ENCODE assay signal across 20 cellular contexts in the genomic region with DNA sequence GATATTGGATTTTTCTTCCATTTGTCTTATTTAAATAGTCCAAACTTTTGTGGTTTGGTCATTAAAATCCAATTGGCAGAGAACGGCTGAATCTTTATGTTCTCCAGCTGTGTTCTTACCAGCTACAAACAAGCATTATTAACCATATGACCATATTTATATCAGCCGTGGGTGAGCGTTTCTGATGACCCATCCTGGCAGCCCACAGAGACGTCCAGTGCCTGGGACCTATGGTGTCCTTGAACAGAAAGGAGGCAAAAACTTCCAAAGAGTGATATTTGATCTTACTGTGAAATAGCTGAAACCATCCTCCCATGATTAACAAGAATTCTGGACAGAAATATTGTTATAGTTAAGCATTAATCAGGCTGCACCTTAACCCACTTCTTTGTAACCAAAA.
DNase-seq lines count a peak whose midpoint lies in the region; ATAC-seq and TF ChIP-seq lines count a peak whose summit lies in the region.
"Had no signal": no experiment of that assay in that cellular context is flagged by ENCODE, and none has a peak within 500 bp of the region (broad histone marks: within the 10 kb centered on the region; RNA-seq: fewer than 3 reads in every experiment).

No MANE protein-coding gene starts in this region.

- no peak overlapping the region for H3K4me3 Mint-ChIP-seq in GM23338
- H3K4me3 Mint-ChIP-seq: B cell; CD8-positive, alpha-beta T cell; HFFc6 had no signal

- peak overlapping the region; percentile 20; the same call in 1 of the 2 replicates for H3K27ac Mint-ChIP-seq in GM23338
- H3K27ac Mint-ChIP-seq: B cell; CD8-positive, alpha-beta T cell; HFFc6 had no signal

- no peaks in the 10 kb centered on the region for H3K9me3 ChIP-seq in left lung
- H3K9me3 ChIP-seq: BLaER1 treated with 17β-estradiol and CSF1 and Interleukin-3, amounts not matched to agents 10 nM and 100 nM had no signal

- no peaks in the 10 kb centered on the region for H4K20me1 ChIP-seq in GM23338 (replicated peaks; ENCODE audit: insufficient read depth)
- H4K20me1 ChIP-seq: BLaER1 treated with 17β-estradiol and CSF1 and Interleukin-3, amounts not matched to agents 10 nM and 100 nM had no signal

- no peaks in the 10 kb centered on the region for H3K79me2 ChIP-seq in GM23338 (replicated peaks; ENCODE audit: insufficient read depth)

- H3K4me1 ChIP-seq in GM23338 (ENCODE audit: insufficient read depth) (0 out of 2 replicates have a peak, but pooled peaks cover 7% of the 10 kb centered on the region), left lung (no peaks in the 10 kb centered on the region)
- H3K4me1 ChIP-seq: BLaER1 treated with 17β-estradiol and CSF1 and Interleukin-3, amounts not matched to agents 10 nM and 100 nM had no signal

- in situ Hi-C loops in astrocyte of the cerebellum (cut with HindIII; ENCODE audit: low sequenced_read_pairs) = no loop called here

- H3K4me1 Mint-ChIP-seq in GM23338 = peaks cover 15% of the 10 kb centered on the region
- H3K4me1 Mint-ChIP-seq: B cell had no signal

- H3K9me2 ChIP-seq in GM23338 (ENCODE audit: insufficient read depth) = peaks cover 3% of the 10 kb centered on the region; the same call in 1 of the 2 replicates

- H3K27me3 ChIP-seq in GM23338 (ENCODE audit: insufficient read depth) = no peaks in the 10 kb centered on the region
- H3K27me3 ChIP-seq in left lung = no peaks in the 10 kb centered on the region
- H3K27me3 ChIP-seq: BLaER1 treated with 17β-estradiol and CSF1 and Interleukin-3, amounts not matched to agents 10 nM and 100 nM had no signal

- no peaks in the 10 kb centered on the region for H3F3A ChIP-seq in GM23338 (replicated peaks; ENCODE audit: low read depth)

- H3K4me2 ChIP-seq in GM23338 = no peak overlapping the region
- H3K4me2 ChIP-seq: BLaER1 treated with 17β-estradiol and CSF1 and Interleukin-3, amounts not matched to agents 10 nM and 100 nM had no signal

- H2AFZ ChIP-seq in GM23338 = no peak overlapping the region

- TF ChIP-seq CTCF in GM23338 (conservative IDR thresholded peaks at IDR 0.05; ENCODE audit: low read depth in 2 of 2) (no peak), astrocyte of the cerebellum (IDR thresholded peaks at IDR 0.05; ENCODE audit: low read depth, low read length, missing control alignments) (no peak), fibroblast of mammary gland (conservative IDR thresholded peaks at IDR 0.05; ENCODE audit: control insufficient read depth, insufficient read depth, low read depth, low read length) (no peak), left lung (IDR thresholded peaks at IDR 0.05) (no peak)

- H3K4me3 ChIP-seq in GM23338 = no peak overlapping the region
- no peak overlapping the region for H3K4me3 ChIP-seq in astrocyte of the cerebellum (ENCODE audit: low read depth, low read length)
- H3K4me3 ChIP-seq in fibroblast of mammary gland (ENCODE audit: control insufficient read depth, low read depth, low read length) = no peak overlapping the region
- H3K4me3 ChIP-seq in left lung = no peak overlapping the region
- H3K4me3 ChIP-seq: BLaER1 treated with 17β-estradiol and CSF1 and Interleukin-3, amounts not matched to agents 10 nM and 100 nM had no signal

- H3K36me3 Mint-ChIP-seq in GM23338 (ENCODE audit: low read depth) = no peaks in the 10 kb centered on the region
- H3K36me3 Mint-ChIP-seq: CD8-positive, alpha-beta T cell had no signal

- intact Hi-C loops in left lung (cut with DNase I) = no loop called here

- DNase-seq in GM23338 (ENCODE audit: low spot score) (no peak), astrocyte of the cerebellum (ENCODE audit: low read depth) (peak; percentile 20), fibroblast of mammary gland (ENCODE audit: low read depth) (peak; percentile 7), EL (no peak), HT-29 (ENCODE audit: low spot score) (no peak), left lung (no peak)
- DNase-seq: 8988T; CD8-positive, alpha-beta T cell; DMS 273 treated with DMSO at 0.1 percent for 48 hours; DMS53; DND-41; GOT3; H7; HFFc6 had no signal

- H3K27ac ChIP-seq in GM23338 (ENCODE audit: low read depth) (no peak overlapping the region), left lung (no peak overlapping the region)
- H3K27ac ChIP-seq: BLaER1 treated with 17β-estradiol and CSF1 and Interleukin-3, amounts not matched to agents 10 nM and 100 nM; HL-60 had no signal

- H3K27me3 Mint-ChIP-seq in GM23338 (ENCODE audit: insufficient read depth, low read depth, poor library complexity) = no peaks in the 10 kb centered on the region
- H3K27me3 Mint-ChIP-seq: B cell had no signal

- H3K9me3 Mint-ChIP-seq in GM23338 = no peaks in the 10 kb centered on the region
- H3K9me3 Mint-ChIP-seq: CD8-positive, alpha-beta T cell had no signal

- H3K36me3 ChIP-seq in GM23338 (ENCODE audit: insufficient read depth) (no peaks in the 10 kb centered on the region), left lung (no peaks in the 10 kb centered on the region)
- H3K36me3 ChIP-seq: BLaER1 treated with 17β-estradiol and CSF1 and Interleukin-3, amounts not matched to agents 10 nM and 100 nM had no signal

- ATAC-seq in GM23338 (no peak), GM19395 (IDR thresholded peaks at IDR 0.05; ENCODE audit: unreplicated experiment) (no peak), left lung (no peak)
- ATAC-seq: CD8-positive, alpha-beta T cell; HCT116; HepG2 had no signal

TF ChIP-seq in GM23338, 12 proteins besides CTCF, POLR2A, EP300 and RAD21 (continues in another document):
- no peak for TF ChIP-seq ETS1 (IDR thresholded peaks at IDR 0.05)
- no peak for TF ChIP-seq NANOG (IDR thresholded peaks at IDR 0.05; ENCODE audit: borderline replicate concordance)
- no peak for TF ChIP-seq ZNF331 (CRISPR knock-in tag; IDR thresholded peaks at IDR 0.05; ENCODE audit: low read depth)
- no peak for TF ChIP-seq STAT1 (IDR thresholded peaks at IDR 0.05; ENCODE audit: unreplicated experiment)
- no peak for TF ChIP-seq JUNB (IDR thresholded peaks at IDR 0.05; ENCODE audit: unreplicated experiment)
- no peak for TF ChIP-seq POLR2AphosphoS5 (IDR thresholded peaks at IDR 0.05; ENCODE audit: low read depth)
- no peak for TF ChIP-seq EZH2 (IDR thresholded peaks at IDR 0.05; ENCODE audit: low read depth, unreplicated experiment)

Comparison
In these comparisons a context has a peak if more than half of its experiments do, and no peak if none do; other contexts are left out.
1. DNase-seq: peak in astrocyte of the cerebellum (single experiment) and fibroblast of mammary gland (single experiment); none in GM23338 (single experiment), EL (single experiment), HT-29 (single experiment) and left lung (0 of 2).